In genomic region chr6:35302604-35303218, GRCh38 we compare ENCODE assay signal across 8 cellular contexts. TPM values are rescaled to one million over a fixed set of nuclear protein-coding genes. Genes with fewer than 3 reads are reported as not detected.
A peak's percentile ranks its signal among the peaks of the same experiment; 100 is the strongest.
DNase-seq lines count a peak whose midpoint lies in the region; ATAC-seq and TF ChIP-seq lines count a peak whose summit lies in the region.

No MANE protein-coding gene starts in this region.

- CTCF ChIA-PET in RWPE1 (lab: Yijun Ruan, JAX), result interaction anchor here (0.6 kb wide), 1 partner anchor 30 kb away, joined by 4 read pairs; no protein-coding TSS in a partner anchor

- H3K4me1 Mint-ChIP-seq in immature natural killer cell, result peaks cover 76% of the 10 kb centered on the region in 2 donors

- POLR2A ChIA-PET in RWPE1 (lab: Yijun Ruan, JAX; ENCODE audit: low non-redundant PET), result interaction anchor here (0.6 kb wide), 1 partner anchor 151 kb away, joined by 3 read pairs; no protein-coding TSS in a partner anchor

- ATAC-seq in GM19035 (IDR thresholded peaks at IDR 0.05; ENCODE audit: unreplicated experiment) (peak; percentile 75), HG03064 (IDR thresholded peaks at IDR 0.05; ENCODE audit: low read depth, unreplicated experiment) (peak; percentile 63)

- peaks cover 3 to 12% (median 4%) of the 10 kb centered on the region in 3 donors for H3K27me3 Mint-ChIP-seq in immature natural killer cell (ENCODE audit: low read depth in 3 of 3)

- peak; percentile 67 for DNase-seq in RWPE1 (ENCODE audit: low spot score)
- DNase-seq in activated effector memory CD4-positive, alpha-beta T cell treated with Interleukin-2 at 50 U/mL for 16 hours, result peak; percentile 89
- DNase-seq in immature natural killer cell, result peak; percentile 87 to 88 (median 88)
- DNase-seq in stimulated activated CD4-positive, alpha-beta T cell treated with anti-CD3 and anti-CD28 coated beads, Interleukin-4, amount 100 ng/mL, for 48 hours (ENCODE audit: low read depth in 2 of 2), result peak; percentile 79 to 85
- DNase-seq in cerebellum (ENCODE audit: low spot score), result no peak
- no peak for DNase-seq in occipital lobe (lab: John Stamatoyannopoulos, UW)

- peak overlapping the region; percentile 84 for H3K27ac ChIP-seq in RWPE1

- TF ChIP-seq CTCF in RWPE1 (conservative IDR thresholded peaks at IDR 0.05; ENCODE audit: low read depth), result no peak

- no peaks in the 10 kb centered on the region for H3K9me3 Mint-ChIP-seq in immature natural killer cell

- H3K36me3 Mint-ChIP-seq in immature natural killer cell, result peaks cover 8 to 28% (median 19%) of the 10 kb centered on the region in 3 donors

- H3K27ac Mint-ChIP-seq in immature natural killer cell, result peak overlapping the region; percentile 98 to 100 (median 99)

- peak overlapping the region; percentile 89 to 94 (median 93) for H3K4me3 Mint-ChIP-seq in immature natural killer cell

RNA-seq across cellular contexts. Expression of gene DEF6, which starts 5.1 kb away (rescaled TPM):
- 100 to 1,000 TPM in 1 of 3 donors, 10 to 100 TPM in 2; 90.7 to 226 (median 95.1) TPM for polyA plus RNA-seq in immature natural killer cell
- total RNA-seq in cerebellum, result 1.5 TPM
- 0.47 TPM for total RNA-seq in occipital lobe

RNA-seq across cellular contexts. Expression of gene PPARD, which starts 39.6 kb away (rescaled TPM):
- polyA plus RNA-seq in immature natural killer cell, result 1 to 10 TPM in 2 of 3 donors, under 1 TPM in 1; 0.98 to 6.0 (median 2.0) TPM
- total RNA-seq in cerebellum (5.5 TPM), occipital lobe (2.2 TPM)

RNA-seq across cellular contexts. Expression of gene ZNF76, which starts 43.2 kb away (rescaled TPM):
- polyA plus RNA-seq in immature natural killer cell, result 10 to 100 TPM; 20.7 to 30.5 (median 27.9) TPM
- total RNA-seq in cerebellum (21.1 TPM), occipital lobe (11.1 TPM)

Comparison
In these comparisons a context has a peak if more than half of its experiments do, and no peak if none do; other contexts are left out.
1. DNase-seq: peak in RWPE1 (single experiment), activated effector memory CD4-positive, alpha-beta T cell treated with Interleukin-2 at 50 U/mL for 16 hours (single experiment), immature natural killer cell (3 of 3) and stimulated activated CD4-positive, alpha-beta T cell treated with anti-CD3 and anti-CD28 coated beads, Interleukin-4, amount 100 ng/mL, for 48 hours (2 of 2); none in cerebellum (single experiment) and occipital lobe (single experiment).